ENCODE assay signal across 24 cellular contexts in genomic region chr5:15703901-15704300, GRCh38.
A peak's percentile ranks its signal among the peaks of the same experiment; 100 is the strongest.
DNase-seq lines count a peak whose midpoint lies in the region; ATAC-seq, FAIRE-seq and TF ChIP-seq lines count a peak whose summit lies in the region.
"Had no signal": no experiment of that assay in that cellular context is flagged by ENCODE, and none has a peak within 500 bp of the region (broad histone marks: within the 10 kb centered on the region; RNA-seq: fewer than 3 reads in every experiment).

No MANE protein-coding gene starts in this region.

- ATAC-seq in left lung (peak; percentile 76), HG03159 (IDR thresholded peaks at IDR 0.05; ENCODE audit: unreplicated experiment) (no peak), HG03097 (IDR thresholded peaks at IDR 0.05; ENCODE audit: low FRiP score, unreplicated experiment) (no peak)
- ATAC-seq: natural killer cell treated with Interleukin-12 subunit alpha and Interleukin-12 subunit beta and Interleukin-15 and Interleukin-18, amount 100 ng/mL, for 72 hours had no signal

- H3K27ac ChIP-seq in H1 (ENCODE audit: low read depth, low read length) (no peak overlapping the region; the same call in 1 of the 2 replicates), left lung (no peak overlapping the region)
- H3K27ac ChIP-seq: cardiac muscle cell, HL-60, prostate gland, RWPE1, tibial nerve, VCaP had no signal

- H3K9me3 ChIP-seq in H1 (ENCODE audit: insufficient read depth in 2 of 2, low read depth in 1 of 2, low read length in 1 of 2) (0 out of 4 replicates have a peak, but pooled peaks cover 0 to 5% of the 10 kb centered on the region in 2 experiments), left lung (peaks cover 0 to 2% of the 10 kb centered on the region in 2 donors)
- H3K9me3 ChIP-seq: Caco-2, prostate gland, tibial nerve had no signal

- H2BK12ac ChIP-seq in H1 (ENCODE audit: low read depth, low read length) = no peak overlapping the region

- intact Hi-C loops in left lung (cut with DNase I) = no loop called here

- CTCF ChIA-PET in H1 (lab: Charles Lee; ENCODE audit: partially characterized antibody) = interaction anchor here (1.4 to 2.7 kb wide), 3 partner anchors 9 to 121 kb away, joined by 4 to 6 read pairs (median 5); no protein-coding TSS in a partner anchor

- H4K5ac ChIP-seq in H1 (ENCODE audit: insufficient read length, low read depth, low read length) = no peak overlapping the region

- 73% methylated on average over 3 of the region's 3 CpGs; no CpG with 5 or more reads in 1 of the 2 experiments for WGBS in H1 (ENCODE audit: extremely low coverage in 1 of 2, insufficient coverage in 1 of 2, insufficient read length in 1 of 2, insufficient replicate concordance in 2 of 2, low coverage in 1 of 2, low lambda C conversion rate in 2 of 2, missing lambda C conversion rate in 1 of 2), 2 experiments

- H2AFZ ChIP-seq in H1 (ENCODE audit: low read length) = no peak overlapping the region

- no peak overlapping the region for H4K91ac ChIP-seq in H1 (replicated peaks; ENCODE audit: insufficient read length, low read length)

- no peak overlapping the region for H4K8ac ChIP-seq in H1 (ENCODE audit: extremely low read depth, insufficient read depth, low read length)

- DNase-seq in HTR-8/SVneo (ENCODE audit: insufficient read length, low spot score) (no peak), H1 (ENCODE audit: low read depth in 1 of 2, low spot score in 2 of 2) (no peak), left lung (no peak), NOMO-1 treated with DMSO at 0.1 percent for 48 hours (lab: John Stamatoyannopoulos, UW; ENCODE audit: unreplicated experiment) (no peak)
- DNase-seq in activated CD4-positive, alpha-beta T cell treated with anti-CD3 and anti-CD28 coated beads, Interleukin-2, amount 50 U/mL, for 1 hour = no peak
- DNase-seq: activated CD4-positive, alpha-beta memory T cell treated with anti-CD3 and anti-CD28 coated beads for 36 hours; activated gamma-delta T cell treated with Interleukin-2 at 50 U/mL for 16 hours; Caco-2; midbrain; NCI-H1417 treated with DMSO at 0.1 percent for 48 hours; NCI-H524; small intestine; stimulated activated CD4-positive, alpha-beta T cell treated with anti-CD3 and anti-CD28 coated beads, Interleukin-2, amount 100 ng/mL, for 48 hours; T-helper 1 cell had no signal

- no peak overlapping the region for H2BK15ac ChIP-seq in H1 (ENCODE audit: low read length)

- TF ChIP-seq EP300 in H1 (IDR thresholded peaks at IDR 0.05; ENCODE audit: borderline replicate concordance in 1 of 2, low read depth in 2 of 2, low read length in 2 of 2) = no peak

- H3K4me3 ChIP-seq in H1 (ENCODE audit: extremely low read depth in 1 of 4, insufficient read depth in 2 of 4, low read depth in 3 of 4, low read length in 4 of 4) = no peak overlapping the region
- H3K4me3 ChIP-seq in left lung = no peak overlapping the region
- H3K4me3 ChIP-seq: cardiac muscle cell, prostate gland, tibial nerve had no signal

- no peak overlapping the region for H3K23ac ChIP-seq in H1 (ENCODE audit: insufficient read length)

- H3K36me3 ChIP-seq in H1 (ENCODE audit: control insufficient read depth in 2 of 4, insufficient read depth in 4 of 4, low read length in 3 of 4) (0 out of 8 replicates have a peak, but pooled peaks cover 0 to 4% (median 0%) of the 10 kb centered on the region in 4 experiments), left lung (no peaks in the 10 kb centered on the region)
- H3K36me3 ChIP-seq: cardiac muscle cell, prostate gland, tibial nerve had no signal

- no peak overlapping the region for H3K18ac ChIP-seq in H1 (ENCODE audit: extremely low read depth, low read length)

- TF ChIP-seq CTCF in H1 (IDR thresholded peaks at IDR 0.05; ENCODE audit: control extremely low read depth in 1 of 3, insufficient read depth in 1 of 3, low read depth in 1 of 3, low read length in 3 of 3) (no peak), left lung (IDR thresholded peaks at IDR 0.05) (no peak)

- no peak overlapping the region for H3K4me2 ChIP-seq in H1 (ENCODE audit: insufficient read depth in 1 of 2, low read depth in 2 of 2, low read length in 2 of 2)

- FAIRE-seq in HTR-8/SVneo (lab: Jason Lieb, UNC) = peak; percentile 68
- FAIRE-seq in H1 (lab: Jason Lieb, UNC) = no peak
- FAIRE-seq: frontal cortex had no signal

- peak overlapping the region; percentile 40; the same call in 1 of the 2 replicates for H2BK5ac ChIP-seq in H1 (ENCODE audit: low read depth, low read length)

- H3K79me2 ChIP-seq in H1 (ENCODE audit: control insufficient read depth in 1 of 2, insufficient read depth in 2 of 2, low read length in 2 of 2) = peaks cover 0 to 7% of the 10 kb centered on the region in 2 experiments; a peak in 2 of 4 replicates

- H2BK120ac ChIP-seq in H1 (replicated peaks; ENCODE audit: low read depth, low read length) = no peak overlapping the region

- no peak for TF ChIP-seq RAD21 in H1 (IDR thresholded peaks at IDR 0.05 in 1 of 2, conservative IDR thresholded peaks at IDR 0.05 in 1 of 2; ENCODE audit: low read depth in 2 of 2, low read length in 2 of 2)

- H4K20me1 ChIP-seq in H1 (replicated peaks in 1 of 2; ENCODE audit: control insufficient read depth in 1 of 2, insufficient read depth in 2 of 2, low read length in 2 of 2) = no peaks in the 10 kb centered on the region

- H3K9ac ChIP-seq in H1 (replicated peaks in 1 of 4; ENCODE audit: extremely low read depth in 1 of 4, low read depth in 3 of 4, low read length in 3 of 4) = no peak overlapping the region

- H3K27me3 ChIP-seq in H1 (replicated peaks in 1 of 4; ENCODE audit: control insufficient read depth in 3 of 4, extremely low read depth in 1 of 4, insufficient read depth in 3 of 4, low read length in 3 of 4) = no peaks in the 10 kb centered on the region
- H3K27me3 ChIP-seq in left lung = no peaks in the 10 kb centered on the region
- H3K27me3 ChIP-seq: cardiac muscle cell, tibial nerve had no signal

- peak overlapping the region; percentile 8; the same call in 1 of the 2 replicates for H2BK20ac ChIP-seq in H1 (ENCODE audit: low read length)

- POLR2A ChIA-PET in H1 (lab: Charles Lee; ENCODE audit: partially characterized antibody) = no interaction called here

- peaks cover 2% of the 10 kb centered on the region; the same call in 1 of the 2 replicates for H3K23me2 ChIP-seq in H1 (ENCODE audit: low read depth, low read length)

- 0 out of 2 replicates have a peak, but pooled peaks cover under 1% of the 10 kb centered on the region for H3K79me1 ChIP-seq in H1 (ENCODE audit: low read depth, low read length)

- no peak for TF ChIP-seq POLR2A in H1 (IDR thresholded peaks at IDR 0.05; ENCODE audit: control extremely low read depth in 1 of 2, low read depth in 2 of 2, low read length in 2 of 2)

- H2AK5ac ChIP-seq in H1 (ENCODE audit: low read depth, low read length) = no peak overlapping the region

- no peak overlapping the region for H3K4ac ChIP-seq in H1 (replicated peaks; ENCODE audit: insufficient read length, low read depth, low read length)

- H3K4me1 ChIP-seq in H1 (replicated peaks in 1 of 4; ENCODE audit: control insufficient read depth in 3 of 4, insufficient read depth in 4 of 4, low read length in 3 of 4) = peaks cover 0 to 2% (median under 1%) of the 10 kb centered on the region in 4 experiments; a peak in 4 of 7 replicates
- H3K4me1 ChIP-seq in left lung = no peaks in the 10 kb centered on the region
- H3K4me1 ChIP-seq: Caco-2, prostate gland had no signal

- no peak overlapping the region for H3K14ac ChIP-seq in H1 (ENCODE audit: insufficient read length)

- no peak overlapping the region for H3K56ac ChIP-seq in H1 (replicated peaks; ENCODE audit: insufficient read length, low read depth, low read length)

TF ChIP-seq in H1, 55 proteins besides CTCF, POLR2A, EP300 and RAD21:
- no peak for TF ChIP-seq ATF3 (IDR thresholded peaks at IDR 0.05; ENCODE audit: insufficient read depth, low read depth, low read length)
- no peak for TF ChIP-seq MAX (IDR thresholded peaks at IDR 0.05)
- TF ChIP-seq JUN (IDR thresholded peaks at IDR 0.05; ENCODE audit: low read depth, low read length) = no peak
- TF ChIP-seq CREB1 (IDR thresholded peaks at IDR 0.05) = no peak
